8 cellular contexts compared by ENCODE assay signal in the genomic region with DNA sequence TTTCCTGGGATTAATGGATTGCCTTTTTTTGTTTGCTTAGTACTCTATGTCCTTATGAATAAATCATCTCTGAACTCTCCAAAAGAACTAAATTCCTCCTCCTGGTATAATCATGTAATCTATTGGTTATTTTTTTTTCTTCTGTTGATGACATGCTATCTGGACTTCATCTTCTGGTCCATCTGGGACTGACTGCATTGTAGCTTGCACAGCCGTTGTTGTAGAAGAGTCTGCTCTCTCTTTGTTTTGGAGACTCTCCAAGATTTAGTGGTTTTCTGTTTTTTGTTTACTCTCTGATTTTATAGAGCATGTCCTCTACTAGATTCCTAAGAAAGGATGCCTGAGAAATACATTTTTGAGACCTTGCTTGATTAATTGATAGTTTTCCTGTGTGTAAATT. TPM values are rescaled to one million over a fixed set of nuclear protein-coding genes. Genes with fewer than 3 reads are reported as not detected.
DNase-seq lines count a peak whose midpoint lies in the region; ATAC-seq and TF ChIP-seq lines count a peak whose summit lies in the region.

No MANE protein-coding gene starts in this region.

- no peaks in the 10 kb centered on the region for H3K9me3 ChIP-seq in BE2C
- peaks cover 2% of the 10 kb centered on the region for H3K9me3 ChIP-seq in MG63
- H3K9me3 ChIP-seq in breast epithelium = no peaks in the 10 kb centered on the region
- H3K9me3 ChIP-seq in testis = no peaks in the 10 kb centered on the region

- 0 out of 2 replicates have a peak, but pooled peaks cover 2% of the 10 kb centered on the region for H3K36me3 ChIP-seq in BE2C
- peaks cover 25% of the 10 kb centered on the region for H3K36me3 ChIP-seq in MG63
- no peaks in the 10 kb centered on the region for H3K36me3 ChIP-seq in breast epithelium
- no peaks in the 10 kb centered on the region for H3K36me3 ChIP-seq in testis (ENCODE audit: low read depth, missing control alignments)

- 21 to 35% methylated on average over 1 of the region's 1 CpG for WGBS in testis, 2 donors

- ATAC-seq in GM21381 (IDR thresholded peaks at IDR 0.05; ENCODE audit: unreplicated experiment) = no peak

- TF ChIP-seq POLR2A in breast epithelium (IDR thresholded peaks at IDR 0.05) (no peak), testis (IDR thresholded peaks at IDR 0.05) (no peak)

- no peak overlapping the region for H3K4me3 ChIP-seq in BE2C (ENCODE audit: low read depth, low read length)
- no peak overlapping the region for H3K4me3 ChIP-seq in MG63
- H3K4me3 ChIP-seq in breast epithelium = no peak overlapping the region
- H3K4me3 ChIP-seq in testis = no peak overlapping the region

- H3K27ac ChIP-seq in breast epithelium (peak overlapping the region; percentile 34 to 38), testis (peak overlapping the region in 1 of 2 donors; percentile 65), substantia nigra (ENCODE audit: low read depth, low read length, poor library complexity, severe bottlenecking) (no peak overlapping the region)

- H3K27me3 ChIP-seq in BE2C (no peaks in the 10 kb centered on the region), MG63 (no peaks in the 10 kb centered on the region), breast epithelium (no peaks in the 10 kb centered on the region), testis (no peaks in the 10 kb centered on the region)

- DNase-seq in BE2C (peak; percentile 18), MG63 (peak; percentile 40), breast epithelium (ENCODE audit: low spot score in 2 of 2) (no peak), myocyte (ENCODE audit: low read depth) (peak; percentile 65), testis (no peak), NCI-H1436 (lab: John Stamatoyannopoulos, UW) (no peak), substantia nigra (lab: John Stamatoyannopoulos, UW) (no peak)

- intact Hi-C loops in breast epithelium (cut with DNase I; ENCODE audit: low total_unique reads) (no loop called here), testis (cut with DNase I; ENCODE audit: low total_unique reads) (no loop called here)

- TF ChIP-seq CTCF in BE2C (IDR thresholded peaks at IDR 0.05; ENCODE audit: low read depth, low read length) (no peak), breast epithelium (IDR thresholded peaks at IDR 0.05) (no peak), testis (IDR thresholded peaks at IDR 0.05) (no peak)

- H3K4me1 ChIP-seq in BE2C (peaks cover 53% of the 10 kb centered on the region), breast epithelium (peaks cover 0 to 17% of the 10 kb centered on the region in 2 donors), testis (peaks cover 36% of the 10 kb centered on the region)

RNA-seq across cellular contexts. Expression of a gene that starts 19.1 kb away (rescaled TPM):
- polyA plus RNA-seq in BE2C (2012; ENCODE audit: insufficient read depth, insufficient read length, low read depth) = 26.8 TPM
- 13.2 and 15.1 TPM in 2 replicates for total RNA-seq in MG63 (2014; rRNA removed; shearing (Covaris generic); ENCODE audit: low replicate concordance)
- total RNA-seq in breast epithelium (10 to 100 TPM; 45.8 to 52.2 (median 49.5) TPM), myocyte (29.5 and 29.7 TPM in 2 replicates), testis (10 to 100 TPM; 52.3 to 69.0 TPM)
- 19.1 TPM for polyA plus RNA-seq in myocyte (2012)
- polyA plus RNA-seq in testis (ENCODE audit: insufficient read depth, low read depth, low replicate concordance) = 43.1 TPM

RNA-seq across cellular contexts. Expression of a gene that starts 50.3 kb away (rescaled TPM):
- 0.32 TPM for polyA plus RNA-seq in BE2C (2012; ENCODE audit: insufficient read depth, insufficient read length, low read depth)
- total RNA-seq in MG63 (2014; rRNA removed; shearing (Covaris generic); ENCODE audit: low replicate concordance) = 3.8 and 13.8 TPM in 2 replicates
- 10 to 100 TPM in 2 of 3 donors, 1 to 10 TPM in 1; 8.6 to 14.7 (median 10.9) TPM for total RNA-seq in breast epithelium
- 3.7 and 4.9 TPM in 2 replicates for total RNA-seq in myocyte
- 3.1 TPM for polyA plus RNA-seq in myocyte (2012)
- 1 to 10 TPM; 5.9 to 8.8 TPM for total RNA-seq in testis
- polyA plus RNA-seq in testis (ENCODE audit: insufficient read depth, low read depth, low replicate concordance) = 7.0 TPM

Comparison
In these comparisons a context has a peak if more than half of its experiments do, and no peak if none do; other contexts are left out.
1. DNase-seq: peak in BE2C (single experiment), MG63 (single experiment) and myocyte (single experiment); none in breast epithelium (0 of 2), testis (single experiment), NCI-H1436 (single experiment) and substantia nigra (0 of 49).